In genomic region chr21:39183272-39184049, GRCh38 we compare ENCODE assay signal across 1 cellular context.
TF ChIP-seq lines count a peak whose summit lies in the region.

Gene PSMG1 (minus strand): TSS chr21:39183451. CDS start chr21:39183385, 66 bp downstream.

TF ChIP-seq in HepG2, 621 proteins besides CTCF, POLR2A, EP300 and RAD21 (continued from another document and continues in another):
- TF ChIP-seq NKX3-1 (CRISPR knock-in tag; IDR thresholded peaks at IDR 0.05) (peak; percentile 51; the same call in 1 of the 2 replicates), ARID5B (CRISPR knock-in tag; IDR thresholded peaks at IDR 0.05) (peak; percentile 53), ZBTB8A (CRISPR knock-in tag; IDR thresholded peaks at IDR 0.05; ENCODE audit: borderline replicate concordance, low read depth) (peak; percentile 98), ZFP90 (CRISPR knock-in tag; IDR thresholded peaks at IDR 0.05; ENCODE audit: borderline replicate concordance) (peak; percentile 62), ZNF615 (CRISPR knock-in tag; IDR thresholded peaks at IDR 0.05; ENCODE audit: borderline replicate concordance) (no peak), ZNF609 (CRISPR knock-in tag; IDR thresholded peaks at IDR 0.05; ENCODE audit: borderline replicate concordance) (peak; percentile 62), ATM (IDR thresholded peaks at IDR 0.05; ENCODE audit: borderline replicate concordance) (no peak), PAF1 (CRISPR knock-in tag; IDR thresholded peaks at IDR 0.05) (0 out of 2 replicates have a peak, but pooled peaks have one; percentile 50), ZNF180 (CRISPR knock-in tag; IDR thresholded peaks at IDR 0.05; ENCODE audit: borderline replicate concordance, low read depth) (no peak), RELA (CRISPR knock-in tag; IDR thresholded peaks at IDR 0.05) (0 out of 2 replicates have a peak, but pooled peaks have one; percentile 72), ZNF816 (CRISPR knock-in tag; IDR thresholded peaks at IDR 0.05; ENCODE audit: borderline replicate concordance) (0 out of 2 replicates have a peak, but pooled peaks have one; percentile 57), FUBP1 (CRISPR knock-in tag; IDR thresholded peaks at IDR 0.05; ENCODE audit: borderline replicate concordance) (no peak), JUNB (CRISPR knock-in tag; IDR thresholded peaks at IDR 0.05; ENCODE audit: borderline replicate concordance) (no peak), MYC (CRISPR knock-in tag; IDR thresholded peaks at IDR 0.05; ENCODE audit: borderline replicate concordance) (peak; percentile 91), ZNF264 (CRISPR knock-in tag; IDR thresholded peaks at IDR 0.05) (no peak), ZNF724P (CRISPR knock-in tag; IDR thresholded peaks at IDR 0.05; ENCODE audit: borderline replicate concordance) (no peak), HNRNPLL (IDR thresholded peaks at IDR 0.05; ENCODE audit: low read depth, low read length, poor library complexity, severe bottlenecking) (peak; percentile 95), RFX1 (IDR thresholded peaks at IDR 0.05) (no peak), SSRP1 (CRISPR knock-in tag; IDR thresholded peaks at IDR 0.05) (no peak), TAF1 (CRISPR knock-in tag; IDR thresholded peaks at IDR 0.05) (peak; percentile 92), AKAP8 (CRISPR knock-in tag; IDR thresholded peaks at IDR 0.05) (no peak), WIZ (CRISPR knock-in tag; IDR thresholded peaks at IDR 0.05) (peak; percentile 73; the same call in 1 of the 2 replicates), KDM4B (CRISPR knock-in tag; IDR thresholded peaks at IDR 0.05) (peak; percentile 45), KAT7 (CRISPR knock-in tag; IDR thresholded peaks at IDR 0.05; ENCODE audit: borderline replicate concordance) (peak; percentile 95), HNF1A (IDR thresholded peaks at IDR 0.05; ENCODE audit: low read depth) (no peak), HNF1A (CRISPR knock-in tag; IDR thresholded peaks at IDR 0.05; ENCODE audit: borderline replicate concordance) (peak; percentile 79; the same call in 1 of the 2 replicates)
- TF ChIP-seq, protein P1, sequence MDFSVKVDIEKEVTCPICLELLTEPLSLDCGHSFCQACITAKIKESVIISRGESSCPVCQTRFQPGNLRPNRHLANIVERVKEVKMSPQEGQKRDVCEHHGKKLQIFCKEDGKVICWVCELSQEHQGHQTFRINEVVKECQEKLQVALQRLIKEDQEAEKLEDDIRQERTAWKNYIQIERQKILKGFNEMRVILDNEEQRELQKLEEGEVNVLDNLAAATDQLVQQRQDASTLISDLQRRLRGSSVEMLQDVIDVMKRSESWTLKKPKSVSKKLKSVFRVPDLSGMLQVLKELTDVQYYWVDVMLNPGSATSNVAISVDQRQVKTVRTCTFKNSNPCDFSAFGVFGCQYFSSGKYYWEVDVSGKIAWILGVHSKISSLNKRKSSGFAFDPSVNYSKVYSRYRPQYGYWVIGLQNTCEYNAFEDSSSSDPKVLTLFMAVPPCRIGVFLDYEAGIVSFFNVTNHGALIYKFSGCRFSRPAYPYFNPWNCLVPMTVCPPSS (IDR thresholded peaks at IDR 0.05): no peak
- TF ChIP-seq, protein P2, sequence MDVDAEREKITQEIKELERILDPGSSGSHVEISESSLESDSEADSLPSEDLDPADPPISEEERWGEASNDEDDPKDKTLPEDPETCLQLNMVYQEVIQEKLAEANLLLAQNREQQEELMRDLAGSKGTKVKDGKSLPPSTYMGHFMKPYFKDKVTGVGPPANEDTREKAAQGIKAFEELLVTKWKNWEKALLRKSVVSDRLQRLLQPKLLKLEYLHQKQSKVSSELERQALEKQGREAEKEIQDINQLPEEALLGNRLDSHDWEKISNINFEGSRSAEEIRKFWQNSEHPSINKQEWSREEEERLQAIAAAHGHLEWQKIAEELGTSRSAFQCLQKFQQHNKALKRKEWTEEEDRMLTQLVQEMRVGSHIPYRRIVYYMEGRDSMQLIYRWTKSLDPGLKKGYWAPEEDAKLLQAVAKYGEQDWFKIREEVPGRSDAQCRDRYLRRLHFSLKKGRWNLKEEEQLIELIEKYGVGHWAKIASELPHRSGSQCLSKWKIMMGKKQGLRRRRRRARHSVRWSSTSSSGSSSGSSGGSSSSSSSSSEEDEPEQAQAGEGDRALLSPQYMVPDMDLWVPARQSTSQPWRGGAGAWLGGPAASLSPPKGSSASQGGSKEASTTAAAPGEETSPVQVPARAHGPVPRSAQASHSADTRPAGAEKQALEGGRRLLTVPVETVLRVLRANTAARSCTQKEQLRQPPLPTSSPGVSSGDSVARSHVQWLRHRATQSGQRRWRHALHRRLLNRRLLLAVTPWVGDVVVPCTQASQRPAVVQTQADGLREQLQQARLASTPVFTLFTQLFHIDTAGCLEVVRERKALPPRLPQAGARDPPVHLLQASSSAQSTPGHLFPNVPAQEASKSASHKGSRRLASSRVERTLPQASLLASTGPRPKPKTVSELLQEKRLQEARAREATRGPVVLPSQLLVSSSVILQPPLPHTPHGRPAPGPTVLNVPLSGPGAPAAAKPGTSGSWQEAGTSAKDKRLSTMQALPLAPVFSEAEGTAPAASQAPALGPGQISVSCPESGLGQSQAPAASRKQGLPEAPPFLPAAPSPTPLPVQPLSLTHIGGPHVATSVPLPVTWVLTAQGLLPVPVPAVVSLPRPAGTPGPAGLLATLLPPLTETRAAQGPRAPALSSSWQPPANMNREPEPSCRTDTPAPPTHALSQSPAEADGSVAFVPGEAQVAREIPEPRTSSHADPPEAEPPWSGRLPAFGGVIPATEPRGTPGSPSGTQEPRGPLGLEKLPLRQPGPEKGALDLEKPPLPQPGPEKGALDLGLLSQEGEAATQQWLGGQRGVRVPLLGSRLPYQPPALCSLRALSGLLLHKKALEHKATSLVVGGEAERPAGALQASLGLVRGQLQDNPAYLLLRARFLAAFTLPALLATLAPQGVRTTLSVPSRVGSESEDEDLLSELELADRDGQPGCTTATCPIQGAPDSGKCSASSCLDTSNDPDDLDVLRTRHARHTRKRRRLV (CRISPR knock-in tag; IDR thresholded peaks at IDR 0.05): peak; percentile 29; the same call in 1 of the 2 replicates
- TF ChIP-seq, protein P3, sequence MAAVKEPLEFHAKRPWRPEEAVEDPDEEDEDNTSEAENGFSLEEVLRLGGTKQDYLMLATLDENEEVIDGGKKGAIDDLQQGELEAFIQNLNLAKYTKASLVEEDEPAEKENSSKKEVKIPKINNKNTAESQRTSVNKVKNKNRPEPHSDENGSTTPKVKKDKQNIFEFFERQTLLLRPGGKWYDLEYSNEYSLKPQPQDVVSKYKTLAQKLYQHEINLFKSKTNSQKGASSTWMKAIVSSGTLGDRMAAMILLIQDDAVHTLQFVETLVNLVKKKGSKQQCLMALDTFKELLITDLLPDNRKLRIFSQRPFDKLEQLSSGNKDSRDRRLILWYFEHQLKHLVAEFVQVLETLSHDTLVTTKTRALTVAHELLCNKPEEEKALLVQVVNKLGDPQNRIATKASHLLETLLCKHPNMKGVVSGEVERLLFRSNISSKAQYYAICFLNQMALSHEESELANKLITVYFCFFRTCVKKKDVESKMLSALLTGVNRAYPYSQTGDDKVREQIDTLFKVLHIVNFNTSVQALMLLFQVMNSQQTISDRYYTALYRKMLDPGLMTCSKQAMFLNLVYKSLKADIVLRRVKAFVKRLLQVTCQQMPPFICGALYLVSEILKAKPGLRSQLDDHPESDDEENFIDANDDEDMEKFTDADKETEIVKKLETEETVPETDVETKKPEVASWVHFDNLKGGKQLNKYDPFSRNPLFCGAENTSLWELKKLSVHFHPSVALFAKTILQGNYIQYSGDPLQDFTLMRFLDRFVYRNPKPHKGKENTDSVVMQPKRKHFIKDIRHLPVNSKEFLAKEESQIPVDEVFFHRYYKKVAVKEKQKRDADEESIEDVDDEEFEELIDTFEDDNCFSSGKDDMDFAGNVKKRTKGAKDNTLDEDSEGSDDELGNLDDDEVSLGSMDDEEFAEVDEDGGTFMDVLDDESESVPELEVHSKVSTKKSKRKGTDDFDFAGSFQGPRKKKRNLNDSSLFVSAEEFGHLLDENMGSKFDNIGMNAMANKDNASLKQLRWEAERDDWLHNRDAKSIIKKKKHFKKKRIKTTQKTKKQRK (IDR thresholded peaks at IDR 0.05; ENCODE audit: low read length): no peak
